In genomic region chr5:136467632-136468031, GRCh38 we compare ENCODE assay signal across 23 cellular contexts.
"Had no signal": no experiment of that assay in that cellular context is flagged by ENCODE, and none has a peak within 500 bp of the region (broad histone marks: within the 10 kb centered on the region; RNA-seq: fewer than 3 reads in every experiment).

No MANE protein-coding gene starts in this region.

- H3K27ac Mint-ChIP-seq: activated naive CD8-positive, alpha-beta T cell; effector memory CD8-positive, alpha-beta T cell; memory B cell; natural killer cell; neural progenitor cell; T-helper 17 cell had no signal

- H3K9ac ChIP-seq: neural progenitor cell had no signal

- ATAC-seq: effector memory CD8-positive, alpha-beta T cell; esophagus mucosa; natural killer cell; stimulated activated naive CD8-positive, alpha-beta T cell treated with anti-CD3 and anti-CD28 coated beads, Interleukin-15, Interleukin-2, amounts not matched to agents 100 U/mL and 50 U/mL, for 24 hours; T-helper 17 cell had no signal

- H3K79me2 ChIP-seq: hepatocyte had no signal

- H3K36me3 ChIP-seq: cardiac muscle cell, colonic mucosa, neural progenitor cell, right atrium auricular region, spleen, transverse colon had no signal

- H2AFZ ChIP-seq: hepatocyte, neural progenitor cell had no signal

- H3K4me2 ChIP-seq: hepatocyte, neural progenitor cell had no signal

- H3K27me3 Mint-ChIP-seq: activated naive CD8-positive, alpha-beta T cell; brain; memory B cell; T-helper 17 cell had no signal

- DNase-seq: activated CD4-positive, alpha-beta T cell treated with anti-CD3 and anti-CD28 coated beads for 1 hour; activated effector memory CD4-positive, alpha-beta T cell treated with Interleukin-2 at 50 U/mL for 16 hours; activated naive CD4-positive, alpha-beta T cell treated with Interleukin-2 at 50 U/mL for 16 hours; activated T-cell treated with anti-CD3 and anti-CD28 coated beads for 4 hours; anterior cingulate cortex; cerebellar nuclear complex; colonic mucosa; effector memory CD8-positive, alpha-beta T cell; natural killer cell; spleen; stimulated activated naive CD8-positive, alpha-beta T cell treated with anti-CD3 and anti-CD28 coated beads, Interleukin-15, Interleukin-2, amounts not matched to agents 100 U/mL and 50 U/mL, for 24 hours; T-helper 17 cell; T1000; testis; transverse colon had no signal

- H3K9me3 ChIP-seq: colonic mucosa, right atrium auricular region, testis, transverse colon had no signal

- H3K27ac ChIP-seq: cardiac muscle cell, colonic mucosa, hepatocyte, neural progenitor cell, right atrium auricular region, spleen, testis, transverse colon had no signal

- H3K4me1 Mint-ChIP-seq: brain, memory B cell, natural killer cell, neural progenitor cell, T-helper 17 cell had no signal

- H3K4me3 Mint-ChIP-seq: activated naive CD8-positive, alpha-beta T cell; effector memory CD8-positive, alpha-beta T cell; memory B cell; natural killer cell; neural progenitor cell; T-helper 17 cell had no signal

- H3K27me3 ChIP-seq: cardiac muscle cell, colonic mucosa, hepatocyte, neural progenitor cell, right atrium auricular region, spleen, testis, transverse colon had no signal

- H3K36me3 Mint-ChIP-seq: activated naive CD8-positive, alpha-beta T cell; brain; memory B cell; natural killer cell; neural progenitor cell had no signal

- H3K4me3 ChIP-seq: cardiac muscle cell, colonic mucosa, hepatocyte, neural progenitor cell, right atrium auricular region, spleen, testis, transverse colon had no signal

- H3K4me1 ChIP-seq: colonic mucosa, neural progenitor cell, right atrium auricular region, spleen, testis, transverse colon had no signal

- H3K9me3 Mint-ChIP-seq: neural progenitor cell had no signal
